Comparison of ENCODE assay signal across 8 cellular contexts in genomic region chr14:93939304-93940229, GRCh38. TPM values are rescaled to one million over a fixed set of nuclear protein-coding genes. Genes with fewer than 3 reads are reported as not detected.
DNase-seq lines count a peak whose midpoint lies in the region; ATAC-seq and TF ChIP-seq lines count a peak whose summit lies in the region.

No MANE protein-coding gene starts in this region.

- H3K4me3 Mint-ChIP-seq in progenitor cell of endocrine pancreas (ENCODE audit: low read depth): peak overlapping the region; percentile 55

- TF ChIP-seq CTCF in C4-2B (conservative IDR thresholded peaks at IDR 0.05) (peak; percentile 97), heart left ventricle (IDR thresholded peaks at IDR 0.05) (peak; percentile 75 to 93 (median 82)), progenitor cell of endocrine pancreas (IDR thresholded peaks at IDR 0.05; ENCODE audit: unreplicated experiment) (peak; percentile 98)

- H3K27me3 ChIP-seq in heart left ventricle: peaks cover 0 to 18% (median 7%) of the 10 kb centered on the region in 9 donors

- ATAC-seq in GM19351 (IDR thresholded peaks at IDR 0.05; ENCODE audit: unreplicated experiment) (peak; percentile 84), HG03457 (IDR thresholded peaks at IDR 0.05; ENCODE audit: unreplicated experiment) (peak; percentile 62), heart left ventricle (peak; percentile 54 to 80 (median 72))
- ATAC-seq in activated naive CD4-positive, alpha-beta T cell treated with anti-CD3 and anti-CD28 coated beads, Interleukin-2, amount 50 U/mL, for 72 hours: peak; percentile 96 to 97

- H3K27ac ChIP-seq in C4-2B (no peak overlapping the region), heart left ventricle (peak overlapping the region in 3 of 12 donors; percentile 24 to 75 (median 37)), urinary bladder (ENCODE audit: low read depth) (no peak overlapping the region)

- peaks cover 0 to 40% of the 10 kb centered on the region in 2 donors for H3K36me3 Mint-ChIP-seq in activated naive CD4-positive, alpha-beta T cell treated with anti-CD3 and anti-CD28 coated beads, Interleukin-2, amount 50 U/mL, for 72 hours
- H3K36me3 Mint-ChIP-seq in progenitor cell of endocrine pancreas (ENCODE audit: insufficient read depth): no peaks in the 10 kb centered on the region

- peak; percentile 59 for DNase-seq in SK-N-DZ (ENCODE audit: low spot score)
- peak; percentile 88 to 98 for DNase-seq in activated naive CD4-positive, alpha-beta T cell treated with anti-CD3 and anti-CD28 coated beads, Interleukin-2, amount 50 U/mL, for 72 hours (ENCODE audit: low spot score in 2 of 2)
- peak; percentile 73 to 92 (median 79) for DNase-seq in heart left ventricle
- DNase-seq in progenitor cell of endocrine pancreas (ENCODE audit: low spot score, unreplicated experiment): peak; percentile 91

- peaks cover 52% of the 10 kb centered on the region for H3K27me3 Mint-ChIP-seq in progenitor cell of endocrine pancreas

- peaks cover 0 to 85% (median 55%) of the 10 kb centered on the region in 9 donors for H3K36me3 ChIP-seq in heart left ventricle
- no peaks in the 10 kb centered on the region for H3K36me3 ChIP-seq in urinary bladder (ENCODE audit: insufficient read depth)

- no peak for TF ChIP-seq POLR2A in heart left ventricle (IDR thresholded peaks at IDR 0.05)

- H3K4me1 ChIP-seq in heart left ventricle: peaks cover 0 to 20% (median 4%) of the 10 kb centered on the region in 12 donors
- H3K4me1 ChIP-seq in urinary bladder (ENCODE audit: insufficient read depth): no peaks in the 10 kb centered on the region

- WGBS in heart left ventricle, 4 donors: 22 to 46% (median 32%) methylated on average over 31 to 84 of the region's 84 CpGs
- 24% methylated on average over 84 of the region's 84 CpGs for WGBS in urinary bladder

- H3K9me3 ChIP-seq in heart left ventricle: no peaks in the 10 kb centered on the region

- peak overlapping the region in 1 of 2 donors; percentile 5 for H3K27ac Mint-ChIP-seq in activated naive CD4-positive, alpha-beta T cell treated with anti-CD3 and anti-CD28 coated beads, Interleukin-2, amount 50 U/mL, for 72 hours
- no peak overlapping the region for H3K27ac Mint-ChIP-seq in progenitor cell of endocrine pancreas

- no peaks in the 10 kb centered on the region for H3K9me3 Mint-ChIP-seq in activated naive CD4-positive, alpha-beta T cell treated with anti-CD3 and anti-CD28 coated beads, Interleukin-2, amount 50 U/mL, for 72 hours
- no peaks in the 10 kb centered on the region for H3K9me3 Mint-ChIP-seq in progenitor cell of endocrine pancreas (ENCODE audit: low read depth)

- H3K4me3 ChIP-seq in heart left ventricle (peak overlapping the region in 9 of 12 donors; percentile 15 to 50 (median 25)), urinary bladder (ENCODE audit: low read depth, low read length) (peak overlapping the region; percentile 18)

- peaks cover 8% of the 10 kb centered on the region for H3K4me1 Mint-ChIP-seq in progenitor cell of endocrine pancreas (ENCODE audit: low read depth)

- intact Hi-C loops in heart left ventricle (cut with DNase I): loop anchor here (1.0 to 10.0 kb wide), 6 partner anchors 61 to 195 kb away; no protein-coding TSS in a partner anchor

RNA-seq across cellular contexts. Expression of gene FAM181A, which starts 12.4 kb away (rescaled TPM):
- polyA plus RNA-seq in SK-N-DZ (2014; cell fraction: cytosol; rRNA removed): 0.36 TPM in 1 of 2 replicates, not detected in the other
- polyA plus RNA-seq in SK-N-DZ (2014; cell fraction: nucleus; rRNA removed): not detected in 2 replicates
- total RNA-seq in activated naive CD4-positive, alpha-beta T cell treated with anti-CD3 and anti-CD28 coated beads, Interleukin-2, amount 50 U/mL, for 72 hours: not detected
- total RNA-seq in heart left ventricle: not detected
- polyA plus RNA-seq in heart left ventricle: not detected
- not detected in 2 replicates for total RNA-seq in progenitor cell of endocrine pancreas
- not detected for total RNA-seq in urinary bladder
- polyA plus RNA-seq in urinary bladder: not detected

RNA-seq across cellular contexts. Expression of gene ASB2, which starts 36.8 kb away (rescaled TPM):
- polyA plus RNA-seq in SK-N-DZ (2014; cell fraction: cytosol; rRNA removed): 0.60 TPM in 1 of 2 replicates, not detected in the other
- polyA plus RNA-seq in SK-N-DZ (2014; cell fraction: nucleus; rRNA removed): not detected in 2 replicates
- total RNA-seq in activated naive CD4-positive, alpha-beta T cell treated with anti-CD3 and anti-CD28 coated beads, Interleukin-2, amount 50 U/mL, for 72 hours: 10 to 100 TPM; 12.9 to 50.0 TPM
- total RNA-seq in heart left ventricle (100 to 1,000 TPM in 8 of 9 donors, 10 to 100 TPM in 1; 95.8 to 411 (median 166) TPM), progenitor cell of endocrine pancreas (not detected in 2 replicates), urinary bladder (32.3 TPM)
- polyA plus RNA-seq in heart left ventricle (100 to 1,000 TPM in 1 of 2 donors, 10 to 100 TPM in 1; 22.4 to 289 TPM), urinary bladder (72.7 TPM)

RNA-seq across cellular contexts. Expression of gene CCDC197, which starts 57.5 kb away (rescaled TPM):
- not detected in 2 replicates for polyA plus RNA-seq in SK-N-DZ (2014; cell fraction: cytosol; rRNA removed)
- polyA plus RNA-seq in SK-N-DZ (2014; cell fraction: nucleus; rRNA removed): not detected in 2 replicates
- under 1 TPM; 0.20 to 0.49 TPM for total RNA-seq in activated naive CD4-positive, alpha-beta T cell treated with anti-CD3 and anti-CD28 coated beads, Interleukin-2, amount 50 U/mL, for 72 hours
- total RNA-seq in heart left ventricle: 1 to 10 TPM in 3 of 9 donors, under 1 TPM in 3, not detected in 3; 0.26 to 1.4 (median 0.95) TPM
- under 1 TPM in 1 of 2 donors, not detected in 1; 0.23 TPM for polyA plus RNA-seq in heart left ventricle
- not detected in 2 replicates for total RNA-seq in progenitor cell of endocrine pancreas
- total RNA-seq in urinary bladder: not detected
- polyA plus RNA-seq in urinary bladder: not detected

Comparison
In these comparisons a context has a peak if more than half of its experiments do, and no peak if none do; other contexts are left out.
1. RNA of gene ASB2, which starts 36.8 kb away (total RNA-seq): 95.8 to 411 TPM in heart left ventricle, 12.9 to 50.0 TPM in activated naive CD4-positive, alpha-beta T cell treated with anti-CD3 and anti-CD28 coated beads, Interleukin-2, amount 50 U/mL, for 72 hours and 32.3 TPM in urinary bladder (single experiment); not detected in progenitor cell of endocrine pancreas; every median in the first group is over 10 times any median in the second.
2. Peak in every context shown above with its lines, with median percentiles within 50 percentile points of each other: CTCF ChIP-seq, ATAC-seq and DNase-seq.